13 cellular contexts compared by ENCODE assay signal in the genomic region with DNA sequence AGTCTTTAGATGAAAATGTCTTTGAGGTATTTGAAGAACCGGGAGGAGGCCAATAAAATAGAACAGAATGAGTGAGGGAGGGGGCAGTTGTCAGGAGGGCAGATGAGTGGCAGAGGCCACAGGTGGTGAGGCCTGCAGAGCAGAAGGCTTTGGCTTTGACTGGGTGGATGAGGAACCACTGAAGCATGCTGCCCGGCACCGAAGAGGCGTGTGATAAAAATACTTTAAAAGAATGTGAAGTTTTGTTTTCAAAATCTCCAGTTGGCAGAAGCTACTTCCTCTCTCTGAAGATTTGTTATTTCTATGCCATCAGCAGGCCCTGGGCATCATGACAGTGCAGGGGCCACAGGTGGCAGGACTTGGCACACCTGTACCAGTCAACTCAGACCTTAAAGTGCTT. TPM values are rescaled to one million over a fixed set of nuclear protein-coding genes. Genes with fewer than 3 reads are reported as not detected.
DNase-seq lines count a peak whose midpoint lies in the region; ATAC-seq, FAIRE-seq and TF ChIP-seq lines count a peak whose summit lies in the region.
"Had no signal": no experiment of that assay in that cellular context is flagged by ENCODE, and none has a peak within 500 bp of the region (broad histone marks: within the 10 kb centered on the region; RNA-seq: fewer than 3 reads in every experiment).

No MANE protein-coding gene starts in this region.

- CTCF ChIA-PET in GM12878 (lab: Yijun Ruan, JAX): interaction anchor here (1.1 to 1.9 kb wide), 5 partner anchors 12 to 154 kb away, joined by 4 to 7 read pairs (median 4); no protein-coding TSS in a partner anchor

- no peak overlapping the region for H3K9ac ChIP-seq in GM12878 (ENCODE audit: control insufficient read depth, insufficient read depth, low read length)

- SMC1A ChIA-PET in GM12878 (lab: Charles Lee; ENCODE audit: uncharacterized antibody, unreplicated experiment): interaction anchor here (0.9 to 1.6 kb wide), 4 partner anchors 19 to 136 kb away, joined by 3 to 6 read pairs (median 4); no protein-coding TSS in a partner anchor

- H4K20me1 ChIP-seq in GM12878 (ENCODE audit: control insufficient read depth, insufficient read depth): no peaks in the 10 kb centered on the region

- no peaks in the 10 kb centered on the region for H3K27me3 ChIP-seq in GM12878 (replicated peaks in 1 of 2; ENCODE audit: control insufficient read depth in 2 of 2, insufficient read depth in 2 of 2, low read length in 1 of 2)
- H3K27me3 ChIP-seq: heart right ventricle had no signal

- H3K9me3 ChIP-seq in GM12878 (replicated peaks; ENCODE audit: control insufficient read depth, insufficient read depth, low read length): no peaks in the 10 kb centered on the region; the same call in 2 of the 3 replicates
- H3K9me3 ChIP-seq: SJSA1 had no signal

- peak overlapping the region; percentile 77; the same call in 1 of the 2 replicates for H2AFZ ChIP-seq in GM12878 (ENCODE audit: control insufficient read depth, low read depth, low read length)

- intact Hi-C loops in GM12878 (cut with micrococcal nuclease; ENCODE audit: unreplicated experiment): no loop called here

- 0 out of 2 replicates have a peak overlapping the region, but pooled peaks have one; percentile 7 for H3K4me3 ChIP-seq in GM12878
- H3K4me3 ChIP-seq: coronary artery, heart right ventricle, SJSA1 had no signal

- no TSS peak for BruUV-seq in GM12878 (replicated peaks; lab: Mats Ljungman, UMichigan)

- no peak for TF ChIP-seq RAD21 in GM12878 (IDR thresholded peaks at IDR 0.05; ENCODE audit: insufficient read depth, low read depth, low read length)

- RAD21 ChIA-PET in GM12878 (lab: Charles Lee; ENCODE audit: unreplicated experiment): no interaction called here

- H3K27ac ChIP-seq in GM12878 (ENCODE audit: control insufficient read depth, insufficient read depth): no peak overlapping the region
- H3K27ac ChIP-seq: C4-2B, SJSA1 had no signal

- no peak for TF ChIP-seq EP300 in GM12878 (IDR thresholded peaks at IDR 0.05; ENCODE audit: borderline replicate concordance in 1 of 2, control insufficient read depth in 1 of 2, low read depth in 2 of 2, low read length in 2 of 2)

- peak; percentile 11 for DNase-seq in stimulated activated CD4-positive, alpha-beta T cell treated with anti-CD3 and anti-CD28 coated beads, Interleukin-1b, Interleukin-23, amount 100 ng/mL, for 48 hours
- no peak for DNase-seq in stimulated activated CD4-positive, alpha-beta T cell treated with anti-CD3 and anti-CD28 coated beads, Interleukin-2, amount 100 ng/mL, for 48 hours
- DNase-seq in GM12878 (ENCODE audit: low read depth, low spot score) (peak; percentile 69), middle frontal gyrus (ENCODE audit: extremely low spot score, low spot score) (no peak), mucosa of gallbladder (ENCODE audit: low spot score) (no peak), LoVo (ENCODE audit: low spot score) (no peak)
- no peak for DNase-seq in stimulated activated CD8-positive, alpha-beta memory T cell treated with anti-CD3 and anti-CD28 coated beads, Interleukin-4, amount 100 ng/mL, for 48 hours
- DNase-seq: heart right ventricle, NCI-H1092 treated with DMSO at 0.1 percent for 48 hours had no signal

- H3K4me1 ChIP-seq in GM12878 (ENCODE audit: control insufficient read depth, insufficient read depth, low read length): peaks cover 20% of the 10 kb centered on the region
- H3K4me1 ChIP-seq: heart right ventricle, SJSA1 had no signal

- WGBS in GM12878 (ENCODE audit: insufficient coverage, insufficient replicate concordance, low lambda C conversion rate, missing lambda C conversion rate): 2% methylated on average over 4 of the region's 4 CpGs

- no peak for TF ChIP-seq CTCF in GM12878 (IDR thresholded peaks at IDR 0.05 in 2 of 3, conservative IDR thresholded peaks at IDR 0.05 in 1 of 3; ENCODE audit: control insufficient read depth in 2 of 3, extremely low read depth in 1 of 3, insufficient read depth in 1 of 3, low read depth in 3 of 3, low read length in 3 of 3)

- no peaks in the 10 kb centered on the region for H3K79me2 ChIP-seq in GM12878 (ENCODE audit: control insufficient read depth, insufficient read depth, low read length)

- H3K36me3 ChIP-seq in GM12878 (ENCODE audit: control insufficient read depth in 2 of 2, insufficient read depth in 2 of 2, low read length in 1 of 2): no peaks in the 10 kb centered on the region
- H3K36me3 ChIP-seq: heart right ventricle, SJSA1 had no signal

- H3K4me2 ChIP-seq in GM12878 (ENCODE audit: control insufficient read depth, insufficient read depth): peak overlapping the region; percentile 57

- POLR2A ChIA-PET in GM12878 (lab: Charles Lee): no interaction called here

- no peak for TF ChIP-seq POLR2A in GM12878 (IDR thresholded peaks at IDR 0.05; ENCODE audit: low read depth, low read length)

- FAIRE-seq in GM12878 (lab: Jason Lieb, UNC): peak; percentile 27

- in situ Hi-C loops in GM12878 (cut with MboI): no loop called here

- ATAC-seq in HG03354 (IDR thresholded peaks at IDR 0.05; ENCODE audit: poor library complexity, severe bottlenecking, unreplicated experiment) (peak; percentile 88), GM12878 (peak; percentile 98)

RNA-seq across cellular contexts. Expression of a gene that starts 6.3 kb away (rescaled TPM):
- not detected in 2 replicates for total RNA-seq in GM12878 (2013; cell fraction: nucleolus; rRNA removed)
- total RNA-seq in GM12878 (2014; rRNA removed): not detected in 2 replicates
- not detected in 2 replicates for total RNA-seq in GM12878 (2014; rRNA removed; fragmentation: Illumina TruSeq; extraction: Trizol)
- not detected in 2 replicates for total RNA-seq in GM12878 (2021)
- not detected for polyA plus RNA-seq in GM12878 (2011; ENCODE audit: low read depth)
- not detected in 2 replicates for polyA plus RNA-seq in GM12878 (2011; rRNA removed)
- not detected in 2 replicates for polyA plus RNA-seq in GM12878 (2011; cell fraction: cytosol; rRNA removed)
- polyA plus RNA-seq in GM12878 (2011; cell fraction: nucleus; rRNA removed): not detected in 2 replicates
- polyA plus RNA-seq in GM12878 (2012): not detected in 2 replicates
- not detected in 2 replicates for polyA plus RNA-seq in GM12878 (2014; fragmentation: Illumina TruSeq; extraction: Trizol)
- polyA plus RNA-seq in GM12878 (2014; fragmentation: Nextera tagmentation; extraction: Ambion mirVana): under 1 TPM in 1 of 2 experiments, not detected in 1; 0.05 TPM
- not detected in 2 replicates for polyA plus RNA-seq in GM12878 (2014; rRNA removed)
- polyA plus RNA-seq in GM12878 (2016; fragmentation: Nextera tagmentation; extraction: Ambion mirVana): not detected
- polyA minus RNA-seq in GM12878 (2011; rRNA and poly(A)+ RNA removed): not detected in 2 replicates
- polyA minus RNA-seq in GM12878 (2011; cell fraction: cytosol; rRNA and poly(A)+ RNA removed): not detected in 2 replicates
- polyA minus RNA-seq in GM12878 (2011; cell fraction: nucleus; rRNA and poly(A)+ RNA removed): not detected in 2 replicates
- not detected for total RNA-seq in mucosa of gallbladder
- total RNA-seq: SJSA1 had no signal
- polyA plus RNA-seq: heart right ventricle had no signal

RNA-seq across cellular contexts. Expression of a gene that starts 16.3 kb away (rescaled TPM):
- not detected in 2 replicates for total RNA-seq in GM12878 (2013; cell fraction: nucleolus; rRNA removed)
- total RNA-seq in GM12878 (2014; rRNA removed) (not detected in 2 replicates), GM12878 (2014; rRNA removed; fragmentation: Illumina TruSeq; extraction: Trizol) (not detected in 2 replicates), GM12878 (2021) (not detected in 2 replicates), mucosa of gallbladder (not detected)
- polyA plus RNA-seq in GM12878 (2011; ENCODE audit: low read depth): not detected
- polyA plus RNA-seq in GM12878 (2011; rRNA removed) (not detected in 2 replicates), GM12878 (2014; fragmentation: Illumina TruSeq; extraction: Trizol) (not detected in 2 replicates), GM12878 (2014; fragmentation: Nextera tagmentation; extraction: Ambion mirVana) (not detected), GM12878 (2014; rRNA removed) (not detected in 2 replicates), GM12878 (2016; fragmentation: Nextera tagmentation; extraction: Ambion mirVana) (not detected)
- not detected in 2 replicates for polyA plus RNA-seq in GM12878 (2011; cell fraction: cytosol; rRNA removed)
- polyA plus RNA-seq in GM12878 (2011; cell fraction: nucleus; rRNA removed): not detected in 2 replicates
- polyA plus RNA-seq in GM12878 (2012): not detected in 2 replicates
- not detected in 2 replicates for polyA minus RNA-seq in GM12878 (2011; rRNA and poly(A)+ RNA removed)
- polyA minus RNA-seq in GM12878 (2011; cell fraction: cytosol; rRNA and poly(A)+ RNA removed): not detected in 2 replicates
- polyA minus RNA-seq in GM12878 (2011; cell fraction: nucleus; rRNA and poly(A)+ RNA removed): not detected in 2 replicates
- total RNA-seq: heart right ventricle, SJSA1 had no signal
- polyA plus RNA-seq: heart right ventricle had no signal

RNA-seq across cellular contexts. Expression of a gene that starts 43.2 kb away (rescaled TPM):
- total RNA-seq in GM12878 (2013; cell fraction: nucleolus; rRNA removed): 2,844 and 2,953 TPM in 2 replicates
- total RNA-seq in GM12878 (2014; rRNA removed) (648 and 816 TPM in 2 replicates), GM12878 (2014; rRNA removed; fragmentation: Illumina TruSeq; extraction: Trizol) (704 and 727 TPM in 2 replicates), GM12878 (2021) (464 and 482 TPM in 2 replicates), mucosa of gallbladder (0.60 TPM)
- polyA plus RNA-seq in GM12878 (2011; ENCODE audit: low read depth): 240 TPM
- polyA plus RNA-seq in GM12878 (2011; rRNA removed) (2,106 and 2,789 TPM in 2 replicates), GM12878 (2014; fragmentation: Illumina TruSeq; extraction: Trizol) (1,039 and 1,405 TPM in 2 replicates), GM12878 (2014; fragmentation: Nextera tagmentation; extraction: Ambion mirVana) (1,000 to 10,000 TPM in 1 of 2 experiments, 100 to 1,000 TPM in 1; 730 to 1,013 TPM), GM12878 (2014; rRNA removed) (415 and 598 TPM in 2 replicates), GM12878 (2016; fragmentation: Nextera tagmentation; extraction: Ambion mirVana) (100 to 1,000 TPM; 329 to 364 TPM)
- polyA plus RNA-seq in GM12878 (2011; cell fraction: cytosol; rRNA removed): 525 and 638 TPM in 2 replicates
- 3,281 and 5,236 TPM in 2 replicates for polyA plus RNA-seq in GM12878 (2011; cell fraction: nucleus; rRNA removed)
- 385 and 600 TPM in 2 replicates for polyA plus RNA-seq in GM12878 (2012)
- polyA minus RNA-seq in GM12878 (2011; rRNA and poly(A)+ RNA removed): 651 and 895 TPM in 2 replicates
- 259 and 331 TPM in 2 replicates for polyA minus RNA-seq in GM12878 (2011; cell fraction: cytosol; rRNA and poly(A)+ RNA removed)
- 534 and 594 TPM in 2 replicates for polyA minus RNA-seq in GM12878 (2011; cell fraction: nucleus; rRNA and poly(A)+ RNA removed)
- total RNA-seq: SJSA1 had no signal

Comparison
In these comparisons a context has a peak if more than half of its experiments do, and no peak if none do; other contexts are left out.
1. DNase-seq: peak in stimulated activated CD4-positive, alpha-beta T cell treated with anti-CD3 and anti-CD28 coated beads, Interleukin-1b, Interleukin-23, amount 100 ng/mL, for 48 hours (single experiment) and GM12878 (single experiment); none in stimulated activated CD4-positive, alpha-beta T cell treated with anti-CD3 and anti-CD28 coated beads, Interleukin-2, amount 100 ng/mL, for 48 hours (0 of 2), stimulated activated CD8-positive, alpha-beta memory T cell treated with anti-CD3 and anti-CD28 coated beads, Interleukin-4, amount 100 ng/mL, for 48 hours (single experiment), middle frontal gyrus (single experiment), mucosa of gallbladder (single experiment) and LoVo (single experiment).
2. RNA of a gene that starts 43.2 kb away (total RNA-seq): 464 to 2,953 TPM in GM12878; 0.60 TPM in mucosa of gallbladder (single experiment); every median in the first group is over 100 times any median in the second.